Comparison of ENCODE assay signal across 10 cellular contexts in genomic region chr6:71473908-71474307, GRCh38.
DNase-seq lines count a peak whose midpoint lies in the region; ATAC-seq and TF ChIP-seq lines count a peak whose summit lies in the region.
"Had no signal": no experiment of that assay in that cellular context is flagged by ENCODE, and none has a peak within 500 bp of the region (broad histone marks: within the 10 kb centered on the region; RNA-seq: fewer than 3 reads in every experiment).

No MANE protein-coding gene starts in this region.

- no peak overlapping the region for H3K4me3 ChIP-seq in adrenal gland
- H3K4me3 ChIP-seq: dorsolateral prefrontal cortex had no signal

- peaks cover 6 to 14% of the 10 kb centered on the region in 2 donors for H3K4me1 ChIP-seq in adrenal gland (replicated peaks in 1 of 2)

- ATAC-seq in sciatic nerve: peak; percentile 37
- ATAC-seq in GM19452 (IDR thresholded peaks at IDR 0.05; ENCODE audit: unreplicated experiment): no peak

- DNase-seq in EL (peak; percentile 82), adrenal gland (peak in 6 of 7 donors; percentile 37 to 70 (median 40)), glomerular visceral epithelial cell (ENCODE audit: extremely low spot score) (peak; percentile 85), sciatic nerve (ENCODE audit: low spot score) (no peak), NCI-H146 (lab: John Stamatoyannopoulos, UW) (no peak), RPMI8226 (no peak), epidermal melanocyte (ENCODE audit: insufficient read length, low spot score) (no peak)
- DNase-seq: dorsolateral prefrontal cortex had no signal

- no peaks in the 10 kb centered on the region for H3K9me3 ChIP-seq in adrenal gland (replicated peaks in 1 of 3)

- TF ChIP-seq POLR2A in adrenal gland (IDR thresholded peaks at IDR 0.05): no peak

- WGBS in adrenal gland, 4 donors: 36 to 54% (median 43%) methylated on average over 2 of the region's 2 CpGs

- H3K27ac ChIP-seq in adrenal gland: peak overlapping the region in 1 of 5 donors; percentile 47
- H3K27ac ChIP-seq: dorsolateral prefrontal cortex, RWPE1 had no signal

- TF ChIP-seq CTCF in adrenal gland (IDR thresholded peaks at IDR 0.05): no peak

- no peaks in the 10 kb centered on the region for H3K36me3 ChIP-seq in adrenal gland (replicated peaks in 1 of 2)

- intact Hi-C loops in adrenal gland (cut with DNase I): loop anchor here in 1 of 2 donors (10.0 kb wide), 1 partner anchor 89 kb away; no protein-coding TSS in a partner anchor
- intact Hi-C loops in sciatic nerve (cut with DNase I): no loop called here

- H3K27me3 ChIP-seq in adrenal gland: no peaks in the 10 kb centered on the region

Comparison
In these comparisons a context has a peak if more than half of its experiments do, and no peak if none do; other contexts are left out.
1. DNase-seq: peak in EL (single experiment), adrenal gland (6 of 7) and glomerular visceral epithelial cell (single experiment); none in sciatic nerve (single experiment), NCI-H146 (single experiment), RPMI8226 (single experiment) and epidermal melanocyte (single experiment).